17 cellular contexts compared by ENCODE assay signal in genomic region chr7:12927635-12928434, GRCh38.
"Had no signal": no experiment of that assay in that cellular context is flagged by ENCODE, and none has a peak within 500 bp of the region (broad histone marks: within the 10 kb centered on the region; RNA-seq: fewer than 3 reads in every experiment).

No MANE protein-coding gene starts in this region.

- H3K36me3 ChIP-seq: breast epithelium, esophagus squamous epithelium, left lung, stomach, thoracic aorta, vagina had no signal

- H3K27ac ChIP-seq: breast epithelium, dorsolateral prefrontal cortex, esophagus squamous epithelium, left lung, stomach, thoracic aorta, vagina had no signal

- H3K4me3 ChIP-seq: breast epithelium, dorsolateral prefrontal cortex, esophagus squamous epithelium, left lung, stomach, thoracic aorta, vagina had no signal

- H3K36me3 Mint-ChIP-seq: activated naive CD4-positive, alpha-beta T cell treated with anti-CD3 and anti-CD28 coated beads, Interleukin-2, amount 50 U/mL, for 72 hours had no signal

- H3K9me3 Mint-ChIP-seq: activated naive CD4-positive, alpha-beta T cell treated with anti-CD3 and anti-CD28 coated beads, Interleukin-2, amount 50 U/mL, for 72 hours; activated T-cell treated with anti-CD3 and anti-CD28 coated beads, Interleukin-2, amount 50 U/mL, for 4 hours; nephron progenitor cell had no signal

- ATAC-seq: activated naive CD4-positive, alpha-beta T cell treated with anti-CD3 and anti-CD28 coated beads, Interleukin-2, amount 50 U/mL, for 72 hours; activated T-cell treated with anti-CD3 and anti-CD28 coated beads, Interleukin-2, amount 50 U/mL, for 4 hours; left lung had no signal

- H3K27ac Mint-ChIP-seq: activated naive CD4-positive, alpha-beta T cell treated with anti-CD3 and anti-CD28 coated beads, Interleukin-2, amount 50 U/mL, for 72 hours; nephron progenitor cell had no signal

- H3K9me3 ChIP-seq: breast epithelium, esophagus squamous epithelium, left lung, stomach, thoracic aorta, vagina had no signal

- H3K4me3 Mint-ChIP-seq: activated T-cell treated with anti-CD3 and anti-CD28 coated beads, Interleukin-2, amount 50 U/mL, for 4 hours; nephron progenitor cell had no signal

- H3K27me3 ChIP-seq: breast epithelium, dorsolateral prefrontal cortex, esophagus squamous epithelium, left lung, stomach, vagina had no signal

- DNase-seq: activated CD4-positive, alpha-beta T cell treated with anti-CD3 and anti-CD28 coated beads, Interleukin-2, amount 50 U/mL, for 48 hours; activated CD4-positive, CD25-positive, alpha-beta regulatory T cell treated with anti-CD3 and anti-CD28 coated beads, Interleukin-2, amount 50 U/mL, for 72 hours; activated effector memory CD4-positive, alpha-beta T cell treated with anti-CD3 and anti-CD28 coated beads, Interleukin-2, amount 50 U/mL, for 16 hours; activated T-cell treated with anti-CD3 and anti-CD28 coated beads, Interleukin-2, amount 50 U/mL, for 4 hours; dorsolateral prefrontal cortex; esophagus squamous epithelium; foreskin fibroblast; left lung; mesenchymal stem cell; nephron progenitor cell; stimulated activated CD4-positive, alpha-beta T cell treated with anti-CD3 and anti-CD28 coated beads, Interleukin-4, amount 100 ng/mL, for 1 hour; stomach; T-helper 2 cell had no signal

- H3K4me1 ChIP-seq: breast epithelium, left lung, vagina had no signal
